ENCODE assay signal across 21 cellular contexts in the genomic region with DNA sequence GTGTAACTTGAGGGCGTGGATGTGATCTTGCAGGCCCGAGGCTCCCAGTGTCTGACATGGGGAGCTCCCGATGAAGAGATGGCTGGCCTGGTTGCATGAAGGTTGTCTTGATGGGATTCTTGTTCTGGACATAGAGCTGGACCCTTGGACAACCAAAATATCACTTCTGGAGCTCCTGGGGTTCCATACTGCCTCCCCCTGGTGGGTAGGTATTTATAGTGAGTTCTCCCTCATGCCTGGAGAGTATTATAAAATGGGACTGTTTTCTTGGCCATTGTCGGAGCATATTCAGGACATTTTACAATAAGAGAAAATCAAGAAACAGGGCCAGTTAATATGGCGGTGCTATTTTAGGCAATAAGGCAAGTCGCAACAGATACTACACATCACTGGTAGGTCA. TPM values are rescaled to one million over a fixed set of nuclear protein-coding genes. Genes with fewer than 3 reads are reported as not detected.
A peak's percentile ranks its signal among the peaks of the same experiment; 100 is the strongest.
DNase-seq lines count a peak whose midpoint lies in the region; ATAC-seq and TF ChIP-seq lines count a peak whose summit lies in the region.
"Had no signal": no experiment of that assay in that cellular context is flagged by ENCODE, and none has a peak within 500 bp of the region (broad histone marks: within the 10 kb centered on the region; RNA-seq: fewer than 3 reads in every experiment).

No MANE protein-coding gene starts in this region.

- no peaks in the 10 kb centered on the region for H3K9me3 ChIP-seq in vagina
- H3K9me3 ChIP-seq: BLaER1 treated with 17β-estradiol and CSF1 and Interleukin-3, amounts not matched to agents 10 nM and 100 nM; sigmoid colon had no signal

- H3K4me1 Mint-ChIP-seq in WTC11, result peaks cover 25% of the 10 kb centered on the region

- ATAC-seq in foreskin keratinocyte, result no peak
- ATAC-seq in WTC11, result no peak
- ATAC-seq: activated naive CD8-positive, alpha-beta T cell treated with anti-CD3 and anti-CD28 coated beads, Interleukin-2, amount 50 U/mL, for 24 hours; activated T-cell treated with anti-CD3 and anti-CD28 coated beads, Interleukin-2, amount 50 U/mL, for 72 hours; effector memory CD8-positive, alpha-beta T cell; left ventricle myocardium superior had no signal

- no peak for TF ChIP-seq POLR2A in vagina (IDR thresholded peaks at IDR 0.05)

- H3K27me3 ChIP-seq in H7 (ENCODE audit: control insufficient read depth, insufficient read depth, low read length) (no peaks in the 10 kb centered on the region; the same call in 1 of the 2 replicates), foreskin keratinocyte (peaks cover 6% of the 10 kb centered on the region), vagina (no peaks in the 10 kb centered on the region)
- H3K27me3 ChIP-seq: sigmoid colon had no signal

- H3K4me3 ChIP-seq in H7 (ENCODE audit: insufficient read depth, low read depth, low read length) (no peak overlapping the region), foreskin fibroblast (ENCODE audit: low read depth in 1 of 2, low read length in 2 of 2) (no peak overlapping the region), vagina (no peak overlapping the region)
- H3K4me3 ChIP-seq: BLaER1 treated with 17β-estradiol and CSF1 and Interleukin-3, amounts not matched to agents 10 nM and 100 nM; sigmoid colon had no signal

- CTCF ChIA-PET in WTC11 (lab: Charles Lee), result interaction anchor here (0.6 to 2.0 kb wide), 10 partner anchors 10 to 83 kb away, joined by 3 to 9 read pairs (median 4); no protein-coding TSS in a partner anchor

- H3K36me3 ChIP-seq in H7 (replicated peaks; ENCODE audit: control insufficient read depth, insufficient read depth, low read length) (no peaks in the 10 kb centered on the region; the same call in 1 of the 2 replicates), vagina (no peaks in the 10 kb centered on the region)
- H3K36me3 ChIP-seq: sigmoid colon had no signal

- intact Hi-C loops in vagina (cut with DNase I), result no loop called here

- no peak overlapping the region for H3K4me3 Mint-ChIP-seq in WTC11
- H3K4me3 Mint-ChIP-seq: activated CD4-positive, alpha-beta T cell treated with anti-CD3 and anti-CD28 coated beads, Interleukin-2, amount 10 ng/mL, durations not matched to agents 24 days and 14 days; activated naive CD8-positive, alpha-beta T cell treated with anti-CD3 and anti-CD28 coated beads, Interleukin-2, amount 50 U/mL, for 24 hours; activated T-cell treated with anti-CD3 and anti-CD28 coated beads, Interleukin-2, amount 50 U/mL, for 72 hours; effector memory CD8-positive, alpha-beta T cell; T-helper 2 cell treated with Interferon-gamma antibody and Interleukin-4, amounts not matched to agents 5 μg/mL and 100 μg/mL, for 36 hours had no signal

- H3K27ac ChIP-seq in VCaP, result no peak overlapping the region
- H3K27ac ChIP-seq in foreskin keratinocyte, result no peak overlapping the region
- no peak overlapping the region for H3K27ac ChIP-seq in vagina
- H3K27ac ChIP-seq: BLaER1 treated with 17β-estradiol and CSF1 and Interleukin-3, amounts not matched to agents 10 nM and 100 nM; sigmoid colon had no signal

- TF ChIP-seq CTCF in VCaP (conservative IDR thresholded peaks at IDR 0.05), result 0 out of 2 replicates have a peak, but pooled peaks have one; percentile 17
- TF ChIP-seq CTCF in foreskin keratinocyte (conservative IDR thresholded peaks at IDR 0.05), result peak; percentile 17
- TF ChIP-seq CTCF in foreskin fibroblast (IDR thresholded peaks at IDR 0.05; ENCODE audit: low read depth, low read length), result no peak
- no peak for TF ChIP-seq CTCF in vagina (IDR thresholded peaks at IDR 0.05)
- TF ChIP-seq CTCF in WTC11 (IDR thresholded peaks at IDR 0.05), result no peak

- H3K9me3 Mint-ChIP-seq in WTC11, result no peaks in the 10 kb centered on the region
- H3K9me3 Mint-ChIP-seq: activated CD4-positive, alpha-beta T cell treated with anti-CD3 and anti-CD28 coated beads, Interleukin-2, amount 10 ng/mL, durations not matched to agents 24 days and 14 days; activated naive CD8-positive, alpha-beta T cell treated with anti-CD3 and anti-CD28 coated beads, Interleukin-2, amount 50 U/mL, for 24 hours; activated T-cell treated with anti-CD3 and anti-CD28 coated beads, Interleukin-2, amount 50 U/mL, for 72 hours; effector memory CD8-positive, alpha-beta T cell; T-helper 2 cell treated with Interferon-gamma antibody and Interleukin-4, amounts not matched to agents 5 μg/mL and 100 μg/mL, for 36 hours had no signal

- H3K27ac Mint-ChIP-seq in WTC11, result no peak overlapping the region
- H3K27ac Mint-ChIP-seq: activated CD4-positive, alpha-beta T cell treated with anti-CD3 and anti-CD28 coated beads, Interleukin-2, amount 10 ng/mL, durations not matched to agents 24 days and 14 days; activated naive CD8-positive, alpha-beta T cell treated with anti-CD3 and anti-CD28 coated beads, Interleukin-2, amount 50 U/mL, for 24 hours; activated T-cell treated with anti-CD3 and anti-CD28 coated beads, Interleukin-2, amount 50 U/mL, for 72 hours; effector memory CD8-positive, alpha-beta T cell; T-helper 2 cell treated with Interferon-gamma antibody and Interleukin-4, amounts not matched to agents 5 μg/mL and 100 μg/mL, for 36 hours had no signal

- DNase-seq in D341Med (ENCODE audit: low spot score) (peak; percentile 4), H7 (peak; percentile 51), foreskin keratinocyte (no peak), foreskin fibroblast (no peak), vagina (ENCODE audit: extremely low spot score in 2 of 2) (no peak), WTC11 (ENCODE audit: low spot score) (no peak)
- DNase-seq: activated CD4-positive, alpha-beta T cell treated with anti-CD3 and anti-CD28 coated beads, Interleukin-2, amount 10 ng/mL, durations not matched to agents 24 days and 14 days; activated naive CD8-positive, alpha-beta T cell treated with anti-CD3 and anti-CD28 coated beads, Interleukin-2, amount 50 U/mL, for 24 hours; activated T-cell treated with anti-CD3 and anti-CD28 coated beads, Interleukin-2, amount 50 U/mL, for 72 hours; DMS153; effector memory CD8-positive, alpha-beta T cell; KBM-7; left ventricle myocardium superior; NCI-H1417 treated with DMSO at 0.1 percent for 48 hours; NK-92 treated with Interleukin-12 subunit alpha and Interleukin-12 subunit beta, amount 100 ng/mL, for 24 hours; occipital lobe; SHP77; sigmoid colon had no signal

- H3K4me1 ChIP-seq in foreskin keratinocyte (no peaks in the 10 kb centered on the region), vagina (no peaks in the 10 kb centered on the region)

- no peaks in the 10 kb centered on the region for H3K36me3 Mint-ChIP-seq in WTC11

- no peaks in the 10 kb centered on the region; the same call in 1 of the 2 replicates for H3K27me3 Mint-ChIP-seq in WTC11 (ENCODE audit: low read depth)
- H3K27me3 Mint-ChIP-seq: activated naive CD8-positive, alpha-beta T cell treated with anti-CD3 and anti-CD28 coated beads, Interleukin-2, amount 50 U/mL, for 24 hours had no signal

- POLR2A ChIA-PET in WTC11 (lab: Charles Lee), result no interaction called here

TF ChIP-seq in WTC11, 78 proteins besides CTCF, POLR2A, EP300 and RAD21 (continues in another document):
- TF ChIP-seq, protein P1, sequence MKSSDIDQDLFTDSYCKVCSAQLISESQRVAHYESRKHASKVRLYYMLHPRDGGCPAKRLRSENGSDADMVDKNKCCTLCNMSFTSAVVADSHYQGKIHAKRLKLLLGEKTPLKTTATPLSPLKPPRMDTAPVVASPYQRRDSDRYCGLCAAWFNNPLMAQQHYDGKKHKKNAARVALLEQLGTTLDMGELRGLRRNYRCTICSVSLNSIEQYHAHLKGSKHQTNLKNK (CRISPR knock-in tag; IDR thresholded peaks at IDR 0.05), result no peak
- TF ChIP-seq STAT6 (CRISPR knock-in tag; conservative IDR thresholded peaks at IDR 0.05; ENCODE audit: low read depth) (no peak), CREM (CRISPR knock-in tag; IDR thresholded peaks at IDR 0.05) (no peak)
- TF ChIP-seq, protein P2, sequence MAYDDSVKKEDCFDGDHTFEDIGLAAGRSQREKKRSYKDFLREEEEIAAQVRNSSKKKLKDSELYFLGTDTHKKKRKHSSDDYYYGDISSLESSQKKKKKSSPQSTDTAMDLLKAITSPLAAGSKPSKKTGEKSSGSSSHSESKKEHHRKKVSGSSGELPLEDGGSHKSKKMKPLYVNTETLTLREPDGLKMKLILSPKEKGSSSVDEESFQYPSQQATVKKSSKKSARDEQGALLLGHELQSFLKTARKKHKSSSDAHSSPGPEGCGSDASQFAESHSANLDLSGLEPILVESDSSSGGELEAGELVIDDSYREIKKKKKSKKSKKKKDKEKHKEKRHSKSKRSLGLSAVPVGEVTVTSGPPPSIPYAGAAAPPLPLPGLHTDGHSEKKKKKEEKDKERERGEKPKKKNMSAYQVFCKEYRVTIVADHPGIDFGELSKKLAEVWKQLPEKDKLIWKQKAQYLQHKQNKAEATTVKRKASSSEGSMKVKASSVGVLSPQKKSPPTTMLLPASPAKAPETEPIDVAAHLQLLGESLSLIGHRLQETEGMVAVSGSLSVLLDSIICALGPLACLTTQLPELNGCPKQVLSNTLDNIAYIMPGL (CRISPR knock-in tag; IDR thresholded peaks at IDR 0.05), result no peak

RNA-seq across cellular contexts. Expression of gene GIMAP8, which starts 32.6 kb away (rescaled TPM):
- not detected in 2 replicates for total RNA-seq in H7 (2014; rRNA removed; shearing (Covaris generic))
- total RNA-seq in foreskin keratinocyte, result 0.07 TPM in 1 of 2 replicates, not detected in the other
- polyA plus RNA-seq in foreskin keratinocyte, result 0.01 and 0.02 TPM in 2 replicates
- total RNA-seq in vagina, result 9.6 TPM
- 0.09 to 0.18 TPM (median 0.09 TPM) in 3 replicates for total RNA-seq in WTC11 (2021)

RNA-seq across cellular contexts. Expression of gene ZNF775, which starts 38.7 kb away (rescaled TPM):
- total RNA-seq in H7 (2014; rRNA removed; shearing (Covaris generic)), result 44.2 and 56.7 TPM in 2 replicates
- total RNA-seq in foreskin keratinocyte (4.7 and 5.4 TPM in 2 replicates), vagina (4.4 TPM), WTC11 (2021) (24.1 to 26.6 TPM (median 25.4 TPM) in 3 replicates)
- polyA plus RNA-seq in foreskin keratinocyte, result 3.9 and 5.3 TPM in 2 replicates

RNA-seq across cellular contexts. Expression of gene REPIN1, which starts 49.2 kb away (rescaled TPM):
- 149 and 155 TPM in 2 replicates for total RNA-seq in H7 (2014; rRNA removed; shearing (Covaris generic))
- total RNA-seq in foreskin keratinocyte (19.4 and 19.6 TPM in 2 replicates), vagina (49.4 TPM), WTC11 (2021) (105 to 130 TPM (median 112 TPM) in 3 replicates)
- 12.8 and 15.9 TPM in 2 replicates for polyA plus RNA-seq in foreskin keratinocyte

Comparison
In these comparisons a context has a peak if more than half of its experiments do, and no peak if none do; other contexts are left out.
1. DNase-seq: peak in D341Med (single experiment) and H7 (single experiment); none in foreskin keratinocyte (0 of 2), foreskin fibroblast (0 of 2), vagina (0 of 2) and WTC11 (single experiment).
2. CTCF ChIP-seq: peak in VCaP (single experiment) and foreskin keratinocyte (single experiment); none in foreskin fibroblast (single experiment), vagina (0 of 3) and WTC11 (single experiment).